1 cellular context compared by ENCODE assay signal in genomic region chr11:69482322-69482721, GRCh38.
A peak's percentile ranks its signal among the peaks of the same experiment; 100 is the strongest.
TF ChIP-seq lines count a peak whose summit lies in the region.

No MANE protein-coding gene starts in this region.

TF ChIP-seq in K562, 482 proteins besides CTCF, POLR2A, EP300 and RAD21 (continued from another document):
- TF ChIP-seq MCM3 (IDR thresholded peaks at IDR 0.05), result 0 out of 2 replicates have a peak, but pooled peaks have one; percentile 31
- TF ChIP-seq POU5F1 (IDR thresholded peaks at IDR 0.05; ENCODE audit: borderline replicate concordance, low read depth, low read length, partially characterized antibody), result no peak
- TF ChIP-seq, protein P1, sequence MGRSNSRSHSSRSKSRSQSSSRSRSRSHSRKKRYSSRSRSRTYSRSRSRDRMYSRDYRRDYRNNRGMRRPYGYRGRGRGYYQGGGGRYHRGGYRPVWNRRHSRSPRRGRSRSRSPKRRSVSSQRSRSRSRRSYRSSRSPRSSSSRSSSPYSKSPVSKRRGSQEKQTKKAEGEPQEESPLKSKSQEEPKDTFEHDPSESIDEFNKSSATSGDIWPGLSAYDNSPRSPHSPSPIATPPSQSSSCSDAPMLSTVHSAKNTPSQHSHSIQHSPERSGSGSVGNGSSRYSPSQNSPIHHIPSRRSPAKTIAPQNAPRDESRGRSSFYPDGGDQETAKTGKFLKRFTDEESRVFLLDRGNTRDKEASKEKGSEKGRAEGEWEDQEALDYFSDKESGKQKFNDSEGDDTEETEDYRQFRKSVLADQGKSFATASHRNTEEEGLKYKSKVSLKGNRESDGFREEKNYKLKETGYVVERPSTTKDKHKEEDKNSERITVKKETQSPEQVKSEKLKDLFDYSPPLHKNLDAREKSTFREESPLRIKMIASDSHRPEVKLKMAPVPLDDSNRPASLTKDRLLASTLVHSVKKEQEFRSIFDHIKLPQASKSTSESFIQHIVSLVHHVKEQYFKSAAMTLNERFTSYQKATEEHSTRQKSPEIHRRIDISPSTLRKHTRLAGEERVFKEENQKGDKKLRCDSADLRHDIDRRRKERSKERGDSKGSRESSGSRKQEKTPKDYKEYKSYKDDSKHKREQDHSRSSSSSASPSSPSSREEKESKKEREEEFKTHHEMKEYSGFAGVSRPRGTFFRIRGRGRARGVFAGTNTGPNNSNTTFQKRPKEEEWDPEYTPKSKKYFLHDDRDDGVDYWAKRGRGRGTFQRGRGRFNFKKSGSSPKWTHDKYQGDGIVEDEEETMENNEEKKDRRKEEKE (IDR thresholded peaks at IDR 0.05; ENCODE audit: borderline replicate concordance in 1 of 2, control insufficient read depth in 1 of 2, low read depth in 2 of 2, low read length in 1 of 2), result 0 out of 4 replicates have a peak, but pooled peaks of 1 of the 2 experiments have one; percentile 33
- TF ChIP-seq EHMT2 (IDR thresholded peaks at IDR 0.05), result peak; percentile 65
- no peak for TF ChIP-seq ILF3 (IDR thresholded peaks at IDR 0.05; ENCODE audit: borderline replicate concordance)
- 0 out of 4 replicates have a peak, but pooled peaks of 1 of the 2 experiments have one; percentile 31 for TF ChIP-seq HDAC1 (IDR thresholded peaks at IDR 0.05)
- peak; percentile 41 for TF ChIP-seq EGR1 (conservative IDR thresholded peaks at IDR 0.05)
- TF ChIP-seq POLR3A (IDR thresholded peaks at IDR 0.05; ENCODE audit: borderline replicate concordance, extremely low read depth, insufficient read depth, insufficient read length), result no peak
- TF ChIP-seq ZNF398 (CRISPR knock-in tag; IDR thresholded peaks at IDR 0.05), result no peak
- TF ChIP-seq, protein P2, sequence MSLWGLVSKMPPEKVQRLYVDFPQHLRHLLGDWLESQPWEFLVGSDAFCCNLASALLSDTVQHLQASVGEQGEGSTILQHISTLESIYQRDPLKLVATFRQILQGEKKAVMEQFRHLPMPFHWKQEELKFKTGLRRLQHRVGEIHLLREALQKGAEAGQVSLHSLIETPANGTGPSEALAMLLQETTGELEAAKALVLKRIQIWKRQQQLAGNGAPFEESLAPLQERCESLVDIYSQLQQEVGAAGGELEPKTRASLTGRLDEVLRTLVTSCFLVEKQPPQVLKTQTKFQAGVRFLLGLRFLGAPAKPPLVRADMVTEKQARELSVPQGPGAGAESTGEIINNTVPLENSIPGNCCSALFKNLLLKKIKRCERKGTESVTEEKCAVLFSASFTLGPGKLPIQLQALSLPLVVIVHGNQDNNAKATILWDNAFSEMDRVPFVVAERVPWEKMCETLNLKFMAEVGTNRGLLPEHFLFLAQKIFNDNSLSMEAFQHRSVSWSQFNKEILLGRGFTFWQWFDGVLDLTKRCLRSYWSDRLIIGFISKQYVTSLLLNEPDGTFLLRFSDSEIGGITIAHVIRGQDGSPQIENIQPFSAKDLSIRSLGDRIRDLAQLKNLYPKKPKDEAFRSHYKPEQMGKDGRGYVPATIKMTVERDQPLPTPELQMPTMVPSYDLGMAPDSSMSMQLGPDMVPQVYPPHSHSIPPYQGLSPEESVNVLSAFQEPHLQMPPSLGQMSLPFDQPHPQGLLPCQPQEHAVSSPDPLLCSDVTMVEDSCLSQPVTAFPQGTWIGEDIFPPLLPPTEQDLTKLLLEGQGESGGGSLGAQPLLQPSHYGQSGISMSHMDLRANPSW (CRISPR knock-in tag; IDR thresholded peaks at IDR 0.05), result no peak
- TF ChIP-seq ZKSCAN8 (CRISPR knock-in tag; IDR thresholded peaks at IDR 0.05), result no peak
- no peak for TF ChIP-seq PHB (CRISPR knock-in tag; IDR thresholded peaks at IDR 0.05)
- no peak for TF ChIP-seq ZNF707 (CRISPR knock-in tag; conservative IDR thresholded peaks at IDR 0.05)
- TF ChIP-seq ZNF695 (CRISPR knock-in tag; IDR thresholded peaks at IDR 0.05), result no peak
- TF ChIP-seq, protein P3, sequence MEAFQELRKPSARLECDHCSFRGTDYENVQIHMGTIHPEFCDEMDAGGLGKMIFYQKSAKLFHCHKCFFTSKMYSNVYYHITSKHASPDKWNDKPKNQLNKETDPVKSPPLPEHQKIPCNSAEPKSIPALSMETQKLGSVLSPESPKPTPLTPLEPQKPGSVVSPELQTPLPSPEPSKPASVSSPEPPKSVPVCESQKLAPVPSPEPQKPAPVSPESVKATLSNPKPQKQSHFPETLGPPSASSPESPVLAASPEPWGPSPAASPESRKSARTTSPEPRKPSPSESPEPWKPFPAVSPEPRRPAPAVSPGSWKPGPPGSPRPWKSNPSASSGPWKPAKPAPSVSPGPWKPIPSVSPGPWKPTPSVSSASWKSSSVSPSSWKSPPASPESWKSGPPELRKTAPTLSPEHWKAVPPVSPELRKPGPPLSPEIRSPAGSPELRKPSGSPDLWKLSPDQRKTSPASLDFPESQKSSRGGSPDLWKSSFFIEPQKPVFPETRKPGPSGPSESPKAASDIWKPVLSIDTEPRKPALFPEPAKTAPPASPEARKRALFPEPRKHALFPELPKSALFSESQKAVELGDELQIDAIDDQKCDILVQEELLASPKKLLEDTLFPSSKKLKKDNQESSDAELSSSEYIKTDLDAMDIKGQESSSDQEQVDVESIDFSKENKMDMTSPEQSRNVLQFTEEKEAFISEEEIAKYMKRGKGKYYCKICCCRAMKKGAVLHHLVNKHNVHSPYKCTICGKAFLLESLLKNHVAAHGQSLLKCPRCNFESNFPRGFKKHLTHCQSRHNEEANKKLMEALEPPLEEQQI (IDR thresholded peaks at IDR 0.05), result no peak
- no peak for TF ChIP-seq PCBP2 (IDR thresholded peaks at IDR 0.05; ENCODE audit: low read depth, low read length, poor library complexity, severe bottlenecking)
- TF ChIP-seq NONO (IDR thresholded peaks at IDR 0.05; ENCODE audit: low read depth in 2 of 2, low read length in 1 of 2), result no peak
- TF ChIP-seq NCOA4 (IDR thresholded peaks at IDR 0.05; ENCODE audit: partially characterized antibody), result no peak
- TF ChIP-seq MTF1 (CRISPR knock-in tag; IDR thresholded peaks at IDR 0.05; ENCODE audit: borderline replicate concordance), result no peak
- TF ChIP-seq SMC3 (conservative IDR thresholded peaks at IDR 0.05; ENCODE audit: insufficient read depth, low read depth, low read length), result no peak
- no peak for TF ChIP-seq NELFE (IDR thresholded peaks at IDR 0.05; ENCODE audit: insufficient read depth, insufficient read length)
- TF ChIP-seq SP2 (IDR thresholded peaks at IDR 0.05; ENCODE audit: extremely low read depth, low read depth, low read length, poor library complexity, severe bottlenecking), result no peak
- TF ChIP-seq, protein P4, sequence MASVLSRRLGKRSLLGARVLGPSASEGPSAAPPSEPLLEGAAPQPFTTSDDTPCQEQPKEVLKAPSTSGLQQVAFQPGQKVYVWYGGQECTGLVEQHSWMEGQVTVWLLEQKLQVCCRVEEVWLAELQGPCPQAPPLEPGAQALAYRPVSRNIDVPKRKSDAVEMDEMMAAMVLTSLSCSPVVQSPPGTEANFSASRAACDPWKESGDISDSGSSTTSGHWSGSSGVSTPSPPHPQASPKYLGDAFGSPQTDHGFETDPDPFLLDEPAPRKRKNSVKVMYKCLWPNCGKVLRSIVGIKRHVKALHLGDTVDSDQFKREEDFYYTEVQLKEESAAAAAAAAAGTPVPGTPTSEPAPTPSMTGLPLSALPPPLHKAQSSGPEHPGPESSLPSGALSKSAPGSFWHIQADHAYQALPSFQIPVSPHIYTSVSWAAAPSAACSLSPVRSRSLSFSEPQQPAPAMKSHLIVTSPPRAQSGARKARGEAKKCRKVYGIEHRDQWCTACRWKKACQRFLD (CRISPR knock-in tag; IDR thresholded peaks at IDR 0.05), result no peak
- no peak for TF ChIP-seq ZBTB17 (CRISPR knock-in tag; IDR thresholded peaks at IDR 0.05)
- no peak for TF ChIP-seq JUND (IDR thresholded peaks at IDR 0.05; ENCODE audit: borderline replicate concordance, low read depth, low read length)
- TF ChIP-seq JUND (tag; IDR thresholded peaks at IDR 0.05; ENCODE audit: borderline replicate concordance, low read depth, low read length), result no peak
- no peak for TF ChIP-seq MAZ (CRISPR knock-in tag; conservative IDR thresholded peaks at IDR 0.05 in 1 of 2, IDR thresholded peaks at IDR 0.05 in 1 of 2)
- TF ChIP-seq MIER1 (IDR thresholded peaks at IDR 0.05; ENCODE audit: low read depth), result no peak
- TF ChIP-seq HMGXB4 (CRISPR knock-in tag; IDR thresholded peaks at IDR 0.05), result no peak
